In genomic region chr4:114004483-114005226, GRCh38 we compare ENCODE assay signal across 7 cellular contexts.
DNase-seq lines count a peak whose midpoint lies in the region; ATAC-seq and TF ChIP-seq lines count a peak whose summit lies in the region.
"Not testable (repeated sequence)": the region's sequence is repeated elsewhere in the genome, so short reads cannot be mapped to it uniquely, and the experiment has no call there.

No MANE protein-coding gene starts in this region.

- H3K4me1 Mint-ChIP-seq in activated naive CD8-positive, alpha-beta T cell (ENCODE audit: low read depth), result peaks cover 20% of the 10 kb centered on the region
- H3K4me1 Mint-ChIP-seq in memory B cell, result not testable (repeated sequence)

- peak overlapping the region; percentile 49 for H3K4me3 Mint-ChIP-seq in activated naive CD8-positive, alpha-beta T cell
- H3K4me3 Mint-ChIP-seq in memory B cell, result peak overlapping the region; percentile 67

- not testable (repeated sequence) for TF ChIP-seq CTCF in NB4 (IDR thresholded peaks at IDR 0.05; ENCODE audit: low read depth, low read length)

- peak; percentile 62 for ATAC-seq in GM19035 (IDR thresholded peaks at IDR 0.05; ENCODE audit: unreplicated experiment)
- ATAC-seq in memory B cell (ENCODE audit: low read depth), result not testable (repeated sequence)

- not testable (repeated sequence) for TF ChIP-seq POLR2A in NB4 (IDR thresholded peaks at IDR 0.05; ENCODE audit: extremely low read depth, insufficient read length)

- H3K27ac Mint-ChIP-seq in activated naive CD8-positive, alpha-beta T cell, result not testable (repeated sequence)
- H3K27ac Mint-ChIP-seq in memory B cell, result peak overlapping the region; percentile 5

- not testable (repeated sequence) for H3K27me3 Mint-ChIP-seq in activated naive CD8-positive, alpha-beta T cell; memory B cell

- peak overlapping the region; percentile 40 for H3K4me3 ChIP-seq in NB4 (ENCODE audit: low read depth, low read length)

- peak; percentile 68 for DNase-seq in NB4 (ENCODE audit: low read depth)
- peak; percentile 8 for DNase-seq in activated CD4-positive, alpha-beta T cell treated with anti-CD3 and anti-CD28 coated beads for 48 hours
- DNase-seq in activated T-cell treated with anti-CD3 and anti-CD28 coated beads, Interleukin-2, amount 50 U/mL, for 1 hour, result peak; percentile 24
- not testable (repeated sequence) for DNase-seq in memory B cell (ENCODE audit: low spot score in 2 of 2)
- peak; percentile 3 for DNase-seq in stimulated activated CD8-positive, alpha-beta memory T cell treated with anti-CD3 and anti-CD28 coated beads, Interleukin-4, amount 100 ng/mL, for 24 hours (ENCODE audit: low read depth)

- H3K36me3 Mint-ChIP-seq in activated naive CD8-positive, alpha-beta T cell; memory B cell: not testable (repeated sequence)

- not testable (repeated sequence) for H3K9me3 Mint-ChIP-seq in activated naive CD8-positive, alpha-beta T cell (ENCODE audit: low read depth); memory B cell
